ENCODE assay signal across 23 cellular contexts in the genomic region with DNA sequence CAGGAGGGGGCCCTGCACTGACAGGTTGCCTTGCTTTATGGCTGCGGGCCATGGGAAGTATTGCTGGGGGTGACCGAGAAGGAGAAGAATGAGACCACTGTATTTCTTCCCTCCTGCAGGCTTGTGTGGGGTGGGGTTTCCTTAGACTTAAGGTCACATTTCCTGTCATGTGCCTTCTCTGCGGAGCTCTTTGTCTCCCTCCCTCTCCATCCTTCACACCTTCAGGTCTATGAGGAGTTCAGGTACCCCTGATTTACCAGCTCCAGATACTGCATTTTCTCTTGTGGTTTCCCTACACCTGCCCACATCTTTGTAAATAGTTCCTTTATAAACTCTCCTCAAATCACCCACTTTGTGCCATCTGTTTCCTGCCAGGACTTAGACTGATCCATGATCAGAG. TPM values are rescaled to one million over a fixed set of nuclear protein-coding genes. Genes with fewer than 3 reads are reported as not detected.
DNase-seq lines count a peak whose midpoint lies in the region; ATAC-seq and TF ChIP-seq lines count a peak whose summit lies in the region.
"Had no signal": no experiment of that assay in that cellular context is flagged by ENCODE, and none has a peak within 500 bp of the region (broad histone marks: within the 10 kb centered on the region; RNA-seq: fewer than 3 reads in every experiment).

No MANE protein-coding gene starts in this region.

- H3K27ac Mint-ChIP-seq in activated T-cell treated with anti-CD3 and anti-CD28 coated beads, Interleukin-2, amount 50 U/mL, for 72 hours = peak overlapping the region; percentile 2
- H3K27ac Mint-ChIP-seq in activated naive CD8-positive, alpha-beta T cell treated with anti-CD3 and anti-CD28 coated beads, Interleukin-2, amount 10 ng/mL, durations not matched to agents 7 days and 5 days = peak overlapping the region; percentile 81
- peak overlapping the region; percentile 58 for H3K27ac Mint-ChIP-seq in stimulated activated naive CD8-positive, alpha-beta T cell treated with anti-CD3 and anti-CD28 coated beads, Interleukin-15, Interleukin-2, amounts not matched to agents 100 ng/mL and 50 ng/mL, for 24 hours

- no peaks in the 10 kb centered on the region for H3K36me3 ChIP-seq in Loucy (ENCODE audit: insufficient read depth, low read length)
- H3K36me3 ChIP-seq: ascending aorta, heart right ventricle, right lobe of liver, upper lobe of left lung had no signal

- TF ChIP-seq CTCF in Loucy (conservative IDR thresholded peaks at IDR 0.05; ENCODE audit: low read length) = no peak; the same call in none of the 2 replicates

- peaks cover 0 to 4% of the 10 kb centered on the region in 2 donors for H3K36me3 Mint-ChIP-seq in activated T-cell treated with anti-CD3 and anti-CD28 coated beads, Interleukin-2, amount 50 U/mL, for 72 hours (ENCODE audit: insufficient read depth in 2 of 2)
- peaks cover 8% of the 10 kb centered on the region for H3K36me3 Mint-ChIP-seq in activated naive CD8-positive, alpha-beta T cell treated with anti-CD3 and anti-CD28 coated beads, Interleukin-2, amount 10 ng/mL, durations not matched to agents 7 days and 5 days
- peaks cover 16% of the 10 kb centered on the region for H3K36me3 Mint-ChIP-seq in stimulated activated naive CD8-positive, alpha-beta T cell treated with anti-CD3 and anti-CD28 coated beads, Interleukin-15, Interleukin-2, amounts not matched to agents 100 ng/mL and 50 ng/mL, for 24 hours (ENCODE audit: low read depth)

- no peaks in the 10 kb centered on the region for H3K9me3 Mint-ChIP-seq in activated T-cell treated with anti-CD3 and anti-CD28 coated beads, Interleukin-2, amount 50 U/mL, for 72 hours
- no peaks in the 10 kb centered on the region for H3K9me3 Mint-ChIP-seq in activated naive CD8-positive, alpha-beta T cell treated with anti-CD3 and anti-CD28 coated beads, Interleukin-2, amount 10 ng/mL, durations not matched to agents 7 days and 5 days
- no peaks in the 10 kb centered on the region for H3K9me3 Mint-ChIP-seq in stimulated activated naive CD8-positive, alpha-beta T cell treated with anti-CD3 and anti-CD28 coated beads, Interleukin-15, Interleukin-2, amounts not matched to agents 100 ng/mL and 50 ng/mL, for 24 hours

- H3K4me1 Mint-ChIP-seq in activated T-cell treated with anti-CD3 and anti-CD28 coated beads, Interleukin-2, amount 50 U/mL, for 72 hours (ENCODE audit: low read depth) = peaks cover 62% of the 10 kb centered on the region
- H3K4me1 Mint-ChIP-seq in activated naive CD8-positive, alpha-beta T cell treated with anti-CD3 and anti-CD28 coated beads, Interleukin-2, amount 10 ng/mL, durations not matched to agents 7 days and 5 days = peaks cover 34% of the 10 kb centered on the region
- H3K4me1 Mint-ChIP-seq in stimulated activated naive CD8-positive, alpha-beta T cell treated with anti-CD3 and anti-CD28 coated beads, Interleukin-15, Interleukin-2, amounts not matched to agents 100 ng/mL and 50 ng/mL, for 24 hours (ENCODE audit: low read depth) = peaks cover 48% of the 10 kb centered on the region

- no peaks in the 10 kb centered on the region for H3K27me3 ChIP-seq in Loucy (ENCODE audit: insufficient read depth, low read length, poor library complexity, severe bottlenecking)
- H3K27me3 ChIP-seq: ascending aorta, heart right ventricle, right lobe of liver, upper lobe of left lung had no signal

- ATAC-seq in activated T-cell treated with anti-CD3 and anti-CD28 coated beads, Interleukin-2, amount 50 U/mL, for 72 hours (replicated peaks in 1 of 2) = no peak
- no peak for ATAC-seq in activated naive CD8-positive, alpha-beta T cell treated with anti-CD3 and anti-CD28 coated beads, Interleukin-2, amount 10 ng/mL, durations not matched to agents 7 days and 5 days (ENCODE audit: low read depth)
- no peak for ATAC-seq in GM19467 (IDR thresholded peaks at IDR 0.05; ENCODE audit: unreplicated experiment)
- ATAC-seq: esophagus mucosa, HCT116, heart right ventricle, K562 had no signal

- H3K4me3 Mint-ChIP-seq in activated T-cell treated with anti-CD3 and anti-CD28 coated beads, Interleukin-2, amount 50 U/mL, for 72 hours = peak overlapping the region; percentile 4 to 29
- peak overlapping the region; percentile 60 for H3K4me3 Mint-ChIP-seq in activated naive CD8-positive, alpha-beta T cell treated with anti-CD3 and anti-CD28 coated beads, Interleukin-2, amount 10 ng/mL, durations not matched to agents 7 days and 5 days
- H3K4me3 Mint-ChIP-seq in stimulated activated naive CD8-positive, alpha-beta T cell treated with anti-CD3 and anti-CD28 coated beads, Interleukin-15, Interleukin-2, amounts not matched to agents 100 ng/mL and 50 ng/mL, for 24 hours = no peak overlapping the region

- peak overlapping the region; percentile 86 for H3K4me2 ChIP-seq in Loucy (ENCODE audit: low read depth, low read length, poor library complexity, severe bottlenecking)

- peaks cover 7% of the 10 kb centered on the region for H4K20me1 ChIP-seq in Loucy (ENCODE audit: insufficient read depth, low read length, poor library complexity, severe bottlenecking)

- no peak overlapping the region for H2AFZ ChIP-seq in Loucy (ENCODE audit: low read length)

- H3K9me2 ChIP-seq in Loucy (replicated peaks; ENCODE audit: low read depth, low read length) = no peaks in the 10 kb centered on the region

- no peaks in the 10 kb centered on the region for H3K27me3 Mint-ChIP-seq in activated T-cell treated with anti-CD3 and anti-CD28 coated beads, Interleukin-2, amount 50 U/mL, for 72 hours (ENCODE audit: low read depth)
- peaks cover 6% of the 10 kb centered on the region for H3K27me3 Mint-ChIP-seq in activated naive CD8-positive, alpha-beta T cell treated with anti-CD3 and anti-CD28 coated beads, Interleukin-2, amount 10 ng/mL, durations not matched to agents 7 days and 5 days
- H3K27me3 Mint-ChIP-seq in stimulated activated naive CD8-positive, alpha-beta T cell treated with anti-CD3 and anti-CD28 coated beads, Interleukin-15, Interleukin-2, amounts not matched to agents 100 ng/mL and 50 ng/mL, for 24 hours = no peaks in the 10 kb centered on the region

- peaks cover 64% of the 10 kb centered on the region for H3K4me1 ChIP-seq in Loucy (ENCODE audit: insufficient read depth, low read length, poor library complexity, severe bottlenecking)
- H3K4me1 ChIP-seq: ascending aorta had no signal

- H3F3A ChIP-seq in Loucy (ENCODE audit: low read depth) = peaks cover 5% of the 10 kb centered on the region; the same call in 1 of the 2 replicates

- no peak for DNase-seq in activated T-cell treated with anti-CD3 and anti-CD28 coated beads, Interleukin-2, amount 50 U/mL, for 72 hours
- DNase-seq in activated T-cell treated with anti-CD3 and anti-CD28 coated beads for 4 hours = no peak
- no peak for DNase-seq in activated naive CD8-positive, alpha-beta T cell treated with anti-CD3 and anti-CD28 coated beads, Interleukin-2, amount 10 ng/mL, durations not matched to agents 7 days and 5 days
- DNase-seq in HuH-7 (ENCODE audit: low spot score) = no peak
- no peak for DNase-seq in AG08396 (ENCODE audit: low spot score)
- DNase-seq: DMS79; heart right ventricle; NCI-H446; nucleus accumbens; OCI-M1; right lobe of liver; stimulated activated CD4-positive, alpha-beta T cell treated with anti-CD3 and anti-CD28 coated beads, Interleukin-2, amount 100 ng/mL, for 24 hours; upper lobe of left lung had no signal

- peak overlapping the region; percentile 80 for H3K4me3 ChIP-seq in Loucy (ENCODE audit: low read length, poor library complexity, severe bottlenecking)
- H3K4me3 ChIP-seq: ascending aorta, coronary artery, heart right ventricle, K562, right lobe of liver, upper lobe of left lung had no signal

- H3K9ac ChIP-seq in Loucy (ENCODE audit: low read depth, low read length, poor library complexity, severe bottlenecking) = peak overlapping the region; percentile 87

- H3K79me2 ChIP-seq in Loucy (ENCODE audit: insufficient read depth, low read length) = peaks cover 78% of the 10 kb centered on the region

- no peaks in the 10 kb centered on the region for H3K9me3 ChIP-seq in Loucy (ENCODE audit: insufficient read depth, low read depth, low read length)
- H3K9me3 ChIP-seq: ascending aorta, heart right ventricle, right lobe of liver, upper lobe of left lung had no signal

- POLR2A ChIA-PET in activated naive CD8-positive, alpha-beta T cell treated with anti-CD3 and anti-CD28 coated beads, Interleukin-2, amount 10 ng/mL, durations not matched to agents 7 days and 5 days (lab: Charles Lee) = interaction anchor here (0.7 to 0.9 kb wide), 2 partner anchors 10 to 76 kb away, joined by 3 read pairs; a partner anchor contains a TSS

RNA-seq across cellular contexts. Expression of a gene that starts 3.6 kb away (rescaled TPM):
- total RNA-seq in activated T-cell treated with anti-CD3 and anti-CD28 coated beads, Interleukin-2, amount 50 U/mL, for 72 hours = 10 to 100 TPM; 14.4 to 17.1 TPM
- total RNA-seq in activated naive CD8-positive, alpha-beta T cell treated with anti-CD3 and anti-CD28 coated beads, Interleukin-2, amount 10 ng/mL, durations not matched to agents 7 days and 5 days = 10 to 100 TPM; 15.8 to 17.8 TPM

RNA-seq across cellular contexts. Expression of a gene that starts 18.2 kb away (rescaled TPM):
- total RNA-seq in activated T-cell treated with anti-CD3 and anti-CD28 coated beads, Interleukin-2, amount 50 U/mL, for 72 hours = 1 to 10 TPM; 4.4 to 6.0 TPM
- total RNA-seq in activated naive CD8-positive, alpha-beta T cell treated with anti-CD3 and anti-CD28 coated beads, Interleukin-2, amount 10 ng/mL, durations not matched to agents 7 days and 5 days = 1 to 10 TPM; 2.7 to 3.5 TPM

RNA-seq across cellular contexts. Expression of a gene that starts 47.7 kb away (rescaled TPM):
- total RNA-seq in activated T-cell treated with anti-CD3 and anti-CD28 coated beads, Interleukin-2, amount 50 U/mL, for 72 hours = not detected
- total RNA-seq in activated naive CD8-positive, alpha-beta T cell treated with anti-CD3 and anti-CD28 coated beads, Interleukin-2, amount 10 ng/mL, durations not matched to agents 7 days and 5 days = not detected
- total RNA-seq: ascending aorta, heart right ventricle, kidney epithelial cell, mesenteric fat pad had no signal

Comparison
In these comparisons a context has a peak if more than half of its experiments do, and no peak if none do; other contexts are left out.
1. H3K27ac Mint-ChIP-seq: peak in every context shown above with its lines; median percentile 81 in activated naive CD8-positive, alpha-beta T cell treated with anti-CD3 and anti-CD28 coated beads, Interleukin-2, amount 10 ng/mL, durations not matched to agents 7 days and 5 days; 58 in stimulated activated naive CD8-positive, alpha-beta T cell treated with anti-CD3 and anti-CD28 coated beads, Interleukin-15, Interleukin-2, amounts not matched to agents 100 ng/mL and 50 ng/mL, for 24 hours; 2 in activated T-cell treated with anti-CD3 and anti-CD28 coated beads, Interleukin-2, amount 50 U/mL, for 72 hours.